In the genomic region with DNA sequence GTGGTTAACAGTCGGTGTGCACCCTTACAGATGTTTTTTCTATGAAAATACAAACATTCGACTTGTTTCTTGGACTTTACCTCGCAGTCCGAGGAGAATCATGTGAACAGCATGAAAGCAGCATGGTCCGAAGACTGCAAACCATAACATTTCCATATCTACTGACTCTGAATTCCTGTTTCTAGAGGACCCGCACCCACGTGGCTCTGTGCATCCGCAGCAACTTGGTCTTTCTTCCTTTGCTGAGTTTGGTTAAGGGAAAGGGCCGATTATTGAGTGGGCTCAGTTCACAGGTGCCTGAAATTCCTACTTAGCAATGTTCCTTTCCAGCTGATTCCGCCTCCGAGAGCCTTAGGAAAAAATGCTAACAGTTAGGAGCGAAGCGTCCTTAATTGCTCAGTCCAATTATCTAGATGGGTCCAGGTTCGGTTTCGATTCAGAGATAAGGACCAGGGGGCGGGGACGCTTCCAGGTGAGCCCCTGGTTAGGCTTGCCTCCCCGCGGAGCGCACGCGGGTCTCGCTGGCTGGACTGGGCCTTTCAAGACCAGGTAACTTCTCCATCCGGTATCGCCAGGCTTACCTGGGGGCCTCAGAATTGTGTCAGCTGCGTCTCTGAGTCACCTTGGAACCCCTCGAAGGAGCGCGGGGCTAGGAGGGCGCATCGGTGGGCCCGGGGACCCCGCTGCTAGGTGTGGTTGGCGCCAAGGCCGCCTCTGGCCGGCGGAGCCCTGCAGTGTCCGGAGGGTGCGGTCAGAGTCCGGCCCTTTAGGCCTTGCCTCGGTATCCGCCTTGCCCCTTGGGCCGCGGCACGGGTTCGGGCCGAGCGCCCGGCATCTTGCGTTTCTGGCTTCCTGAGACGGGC, we compare ENCODE assay signal across 8 cellular contexts. TPM values are rescaled to one million over a fixed set of nuclear protein-coding genes. Genes with fewer than 3 reads are reported as not detected.
DNase-seq lines count a peak whose midpoint lies in the region; ATAC-seq, FAIRE-seq and TF ChIP-seq lines count a peak whose summit lies in the region.
"Had no signal": no experiment of that assay in that cellular context is flagged by ENCODE, and none has a peak within 500 bp of the region (broad histone marks: within the 10 kb centered on the region; RNA-seq: fewer than 3 reads in every experiment).

No MANE protein-coding gene starts in this region.

- no peaks in the 10 kb centered on the region for H3K9me3 ChIP-seq in HUES6 (ENCODE audit: control insufficient read depth, insufficient read depth, low read depth, low read length)
- H3K9me3 ChIP-seq in kidney (ENCODE audit: control insufficient read depth in 1 of 2, low read length in 2 of 2) = no peaks in the 10 kb centered on the region
- H3K9me3 ChIP-seq in subcutaneous abdominal adipose tissue (ENCODE audit: control insufficient read depth in 5 of 5, low read length in 5 of 5) = no peaks in the 10 kb centered on the region

- H3K9ac ChIP-seq in HUES6 (ENCODE audit: low read length) (peak overlapping the region; percentile 68), kidney (ENCODE audit: low read length in 2 of 2) (peak overlapping the region in 1 of 2 donors; percentile 82), subcutaneous abdominal adipose tissue (ENCODE audit: low read length in 5 of 5) (peak overlapping the region in 4 of 5 donors; percentile 63 to 92 (median 88))

- peak overlapping the region; percentile 100 for H3K4me3 ChIP-seq in HUES6 (ENCODE audit: low read depth, low read length)
- H3K4me3 ChIP-seq in astrocyte of the cerebellum (ENCODE audit: low read depth, low read length) = peak overlapping the region; percentile 91
- H3K4me3 ChIP-seq in kidney (ENCODE audit: low read length in 2 of 2) = peak overlapping the region; percentile 76 to 84
- H3K4me3 ChIP-seq in subcutaneous abdominal adipose tissue (ENCODE audit: low read depth in 1 of 5, low read length in 5 of 5) = peak overlapping the region; percentile 81 to 94 (median 89)

- H3K4me1 ChIP-seq in HUES6 (ENCODE audit: control insufficient read depth, insufficient read depth, low read length) = peaks cover 13% of the 10 kb centered on the region
- peaks cover 20% of the 10 kb centered on the region in 2 donors for H3K4me1 ChIP-seq in kidney (ENCODE audit: control insufficient read depth in 1 of 2, insufficient read depth in 1 of 2, low read depth in 1 of 2, low read length in 2 of 2)
- H3K4me1 ChIP-seq in subcutaneous abdominal adipose tissue (ENCODE audit: control insufficient read depth in 5 of 5, insufficient read depth in 5 of 5, low read length in 5 of 5) = peaks cover 0 to 34% (median 30%) of the 10 kb centered on the region in 5 donors

- peak overlapping the region; percentile 85; the same call in 1 of the 2 replicates for H3K27ac ChIP-seq in HUES6 (ENCODE audit: low read depth, low read length)
- H3K27ac ChIP-seq in kidney (ENCODE audit: low read depth in 2 of 2, low read length in 2 of 2) = peak overlapping the region; percentile 91 to 97
- peak overlapping the region; percentile 67 for H3K27ac ChIP-seq in subcutaneous abdominal adipose tissue (ENCODE audit: low read depth, low read length)

- H3K27me3 ChIP-seq in HUES6 (ENCODE audit: control insufficient read depth, insufficient read depth, low read length) = no peaks in the 10 kb centered on the region
- no peaks in the 10 kb centered on the region for H3K27me3 ChIP-seq in subcutaneous abdominal adipose tissue (ENCODE audit: control insufficient read depth in 5 of 5, insufficient read depth in 4 of 5, low read length in 5 of 5)

- in situ Hi-C loops in astrocyte of the cerebellum (cut with HindIII; ENCODE audit: low sequenced_read_pairs) = no loop called here

- H3K36me3 ChIP-seq in HUES6 (ENCODE audit: control insufficient read depth, insufficient read depth, low read length) (no peaks in the 10 kb centered on the region), kidney (ENCODE audit: control insufficient read depth in 1 of 2, insufficient read depth in 2 of 2, low read length in 2 of 2) (no peaks in the 10 kb centered on the region), subcutaneous abdominal adipose tissue (ENCODE audit: control insufficient read depth in 5 of 5, insufficient read depth in 5 of 5, low read length in 5 of 5) (no peaks in the 10 kb centered on the region)

- intact Hi-C loops in kidney (cut with DNase I) = no loop called here

- FAIRE-seq in kidney (lab: Jason Lieb, UNC) = no peak

- no peak for ATAC-seq in HG03571 (IDR thresholded peaks at IDR 0.05; ENCODE audit: unreplicated experiment)

- DNase-seq in astrocyte of the cerebellum (ENCODE audit: low read depth) (no peak), kidney (peak; percentile 80), NCI-H2081 (lab: John Stamatoyannopoulos, UW) (no peak), Ammon's horn (ENCODE audit: low spot score) (no peak)
- DNase-seq: activated CD4-positive, CD25-positive, alpha-beta regulatory T cell treated with anti-CD3 and anti-CD28 coated beads, Interleukin-2, amount 50 U/mL, for 72 hours had no signal

- TF ChIP-seq CTCF in astrocyte of the cerebellum (IDR thresholded peaks at IDR 0.05; ENCODE audit: low read depth, low read length, missing control alignments) (no peak), kidney (IDR thresholded peaks at IDR 0.05; ENCODE audit: borderline replicate concordance, extremely low read depth, insufficient read depth) (no peak)

RNA-seq across cellular contexts. Expression of a gene that starts 1.1 kb away (rescaled TPM):
- 35.0 TPM for total RNA-seq in kidney
- polyA plus RNA-seq in kidney (ENCODE audit: insufficient read depth, low read depth, low replicate concordance) = 17.5 TPM
